7 cellular contexts compared by ENCODE assay signal in genomic region chr11:67759321-67759720, GRCh38.
DNase-seq lines count a peak whose midpoint lies in the region; TF ChIP-seq lines count a peak whose summit lies in the region.
"Not testable (repeated sequence)": the region's sequence is repeated elsewhere in the genome, so short reads cannot be mapped to it uniquely, and the experiment has no call there.

No MANE protein-coding gene starts in this region.

- H2BK120ac ChIP-seq in mesendoderm (ENCODE audit: low read depth, low read length) = peak overlapping the region; percentile 90
- not testable (repeated sequence) for H2BK120ac ChIP-seq in trophoblast cell (ENCODE audit: insufficient read depth, low read length, poor library complexity)

- not testable (repeated sequence) for H3K36me3 ChIP-seq in Caco-2 (ENCODE audit: control insufficient read depth, insufficient read depth, low read length); HUES48 (ENCODE audit: control insufficient read depth, insufficient read depth, low read length); HUES64 (ENCODE audit: insufficient read depth, low read length); hepatocyte (replicated peaks; ENCODE audit: insufficient read depth, low read depth); mesendoderm (ENCODE audit: control insufficient read depth, insufficient read depth, low read length); trophoblast cell (ENCODE audit: control insufficient read depth in 1 of 2, insufficient read depth in 2 of 2, low read length in 2 of 2)
- H3K36me3 ChIP-seq in endodermal cell (ENCODE audit: control insufficient read depth, insufficient read depth, low read length) = peaks cover 13% of the 10 kb centered on the region

- not testable (repeated sequence) for H3K79me1 ChIP-seq in mesendoderm (ENCODE audit: low read length); trophoblast cell (ENCODE audit: low read length)

- H3K4me3 Mint-ChIP-seq in Caco-2 (ENCODE audit: unreplicated experiment); endodermal cell: not testable (repeated sequence)

- POLR2A ChIA-PET in Caco-2 (lab: Charles Lee) = not testable (repeated sequence)

- H3K4me1 ChIP-seq in Caco-2 (peaks cover 50% of the 10 kb centered on the region), HUES48 (ENCODE audit: control insufficient read depth, insufficient read depth, low read length) (peaks cover 18% of the 10 kb centered on the region; the same call in 1 of the 2 replicates), HUES64 (ENCODE audit: insufficient read depth, low read length) (peaks cover 11% of the 10 kb centered on the region; the same call in 1 of the 2 replicates), endodermal cell (ENCODE audit: control insufficient read depth, insufficient read depth, low read length) (peaks cover 14% of the 10 kb centered on the region), hepatocyte (ENCODE audit: insufficient read depth) (peaks cover 12% of the 10 kb centered on the region), mesendoderm (ENCODE audit: control insufficient read depth, low read depth, low read length) (peaks cover 12% of the 10 kb centered on the region), trophoblast cell (ENCODE audit: control insufficient read depth in 1 of 2, insufficient read depth in 2 of 2, low read length in 2 of 2) (peaks cover 5 to 16% of the 10 kb centered on the region in 2 experiments)

- not testable (repeated sequence) for H2AFZ ChIP-seq in hepatocyte; trophoblast cell (ENCODE audit: insufficient read depth, low read length, poor library complexity)

- H2BK15ac ChIP-seq in mesendoderm (replicated peaks; ENCODE audit: low read depth) = not testable (repeated sequence)

- H3K79me2 ChIP-seq in hepatocyte; mesendoderm (ENCODE audit: control insufficient read depth, insufficient read depth, low read length); trophoblast cell (ENCODE audit: control insufficient read depth, insufficient read depth, low read length, poor library complexity): not testable (repeated sequence)

- H4K20me1 ChIP-seq in hepatocyte (ENCODE audit: insufficient read depth, poor library complexity, severe bottlenecking) = not testable (repeated sequence)

- peak overlapping the region; percentile 99 for H3K4ac ChIP-seq in mesendoderm (ENCODE audit: low read depth, low read length)
- H3K4ac ChIP-seq in trophoblast cell (ENCODE audit: low read depth, low read length) = not testable (repeated sequence)

- peak overlapping the region; percentile 100 for H2BK5ac ChIP-seq in mesendoderm (ENCODE audit: low read length)
- H2BK5ac ChIP-seq in trophoblast cell (ENCODE audit: low read depth, low read length, poor library complexity) = not testable (repeated sequence)

- not testable (repeated sequence) for BruUV-seq in Caco-2 (replicated peaks; lab: Mats Ljungman, UMichigan)

- not testable (repeated sequence) for H3K27me3 ChIP-seq in Caco-2 (replicated peaks; ENCODE audit: control insufficient read depth, insufficient read depth, low read length); HUES48 (ENCODE audit: control insufficient read depth, insufficient read depth, low read length); HUES64 (ENCODE audit: insufficient read depth, low read length); endodermal cell (ENCODE audit: control insufficient read depth, insufficient read depth, low read length, poor library complexity, severe bottlenecking); hepatocyte; mesendoderm (ENCODE audit: insufficient read depth, low read length, poor library complexity); trophoblast cell (ENCODE audit: insufficient read depth, low read length)

- H3K4me1 Mint-ChIP-seq in Caco-2 (ENCODE audit: low read depth, unreplicated experiment) = peaks cover 53% of the 10 kb centered on the region
- H3K4me1 Mint-ChIP-seq in endodermal cell = peaks cover 23% of the 10 kb centered on the region

- H3K9me3 Mint-ChIP-seq in Caco-2 (ENCODE audit: unreplicated experiment); endodermal cell: not testable (repeated sequence)

- peak overlapping the region; percentile 85 for H3K23ac ChIP-seq in mesendoderm (ENCODE audit: low read length)
- not testable (repeated sequence) for H3K23ac ChIP-seq in trophoblast cell (ENCODE audit: low read length)

- peak overlapping the region; percentile 71 for H2BK12ac ChIP-seq in trophoblast cell (ENCODE audit: low read length)

- peak overlapping the region; percentile 44 for H2AK5ac ChIP-seq in mesendoderm (ENCODE audit: low read length)
- not testable (repeated sequence) for H2AK5ac ChIP-seq in trophoblast cell (ENCODE audit: low read length)

- not testable (repeated sequence) for H3K36me3 Mint-ChIP-seq in Caco-2 (ENCODE audit: insufficient read depth, unreplicated experiment)
- H3K36me3 Mint-ChIP-seq in endodermal cell (ENCODE audit: low read depth) = peaks cover 16% of the 10 kb centered on the region

- peak overlapping the region; percentile 58 for H4K91ac ChIP-seq in trophoblast cell (ENCODE audit: low read depth, low read length)

- not testable (repeated sequence) for H3K27me3 Mint-ChIP-seq in Caco-2 (ENCODE audit: insufficient read depth, unreplicated experiment); endodermal cell (ENCODE audit: insufficient read depth)

- peak overlapping the region; percentile 92 for H3K56ac ChIP-seq in mesendoderm (ENCODE audit: low read length)

- not testable (repeated sequence) for H4K8ac ChIP-seq in mesendoderm (ENCODE audit: low read depth, low read length); trophoblast cell (ENCODE audit: low read depth, low read length)

- TF ChIP-seq CTCF in Caco-2 (IDR thresholded peaks at IDR 0.05; ENCODE audit: insufficient read depth in 1 of 2, low read depth in 1 of 2, low read length in 1 of 2, severe bottlenecking in 1 of 2, unreplicated experiment in 1 of 2); endodermal cell (conservative IDR thresholded peaks at IDR 0.05); hepatocyte (IDR thresholded peaks at IDR 0.05; ENCODE audit: poor library complexity): not testable (repeated sequence)

- H3K9me2 ChIP-seq in hepatocyte (replicated peaks; ENCODE audit: insufficient read depth) = not testable (repeated sequence)

- not testable (repeated sequence) for H4K12ac ChIP-seq in trophoblast cell (ENCODE audit: low read depth, low read length)

- not testable (repeated sequence) for DNase-seq in Caco-2; hepatocyte (ENCODE audit: low spot score)
- DNase-seq in endodermal cell = peak; percentile 66
- peak; percentile 57 for DNase-seq in mesendoderm
- DNase-seq in trophoblast cell = peak in 1 of 2 donors; percentile 2

- H4K5ac ChIP-seq in mesendoderm (ENCODE audit: low read length) = peak overlapping the region; percentile 81

- H3K4me2 ChIP-seq in hepatocyte; mesendoderm (ENCODE audit: low read length); trophoblast cell (ENCODE audit: low read length): not testable (repeated sequence)

- H3K9ac ChIP-seq in HUES48 (ENCODE audit: low read depth, low read length); HUES64 (ENCODE audit: low read depth, low read length); trophoblast cell (ENCODE audit: low read length): not testable (repeated sequence)
- peak overlapping the region; percentile 49 for H3K9ac ChIP-seq in endodermal cell (ENCODE audit: extremely low read depth, low read length, poor library complexity, severe bottlenecking)
- peak overlapping the region; percentile 70 for H3K9ac ChIP-seq in mesendoderm (ENCODE audit: low read length)

- CTCF ChIA-PET in Caco-2 (lab: Charles Lee) = not testable (repeated sequence)

- peak overlapping the region; percentile 81 for H3K27ac ChIP-seq in HUES48 (ENCODE audit: low read depth, low read length)
- peak overlapping the region; percentile 65; the same call in 1 of the 2 replicates for H3K27ac ChIP-seq in HUES64 (ENCODE audit: low read depth, low read length)
- peak overlapping the region; percentile 1 for H3K27ac ChIP-seq in endodermal cell (ENCODE audit: low read depth, low read length)
- peak overlapping the region; percentile 87 for H3K27ac ChIP-seq in hepatocyte
- H3K27ac ChIP-seq in mesendoderm (ENCODE audit: low read depth, low read length) = peak overlapping the region; percentile 91
- not testable (repeated sequence) for H3K27ac ChIP-seq in trophoblast cell (ENCODE audit: low read depth, low read length)

- H3K14ac ChIP-seq in trophoblast cell (ENCODE audit: low read length) = not testable (repeated sequence)

- intact Hi-C loops in Caco-2 (cut with micrococcal nuclease; ENCODE audit: unreplicated experiment) = loop anchor here (5.0 kb wide), 1 partner anchor 33 kb away; no protein-coding TSS in a partner anchor

- peak overlapping the region; percentile 93 for H3K18ac ChIP-seq in mesendoderm (ENCODE audit: low read length)
- not testable (repeated sequence) for H3K18ac ChIP-seq in trophoblast cell (ENCODE audit: low read length)

- not testable (repeated sequence) for H3K9me3 ChIP-seq in Caco-2; HUES48 (ENCODE audit: control insufficient read depth, insufficient read depth, low read length); HUES64 (ENCODE audit: insufficient read depth, low read depth, low read length); endodermal cell (ENCODE audit: control insufficient read depth, low read length); hepatocyte (ENCODE audit: low read depth); trophoblast cell (ENCODE audit: insufficient read depth, low read depth, low read length)

- peak overlapping the region; percentile 90 for H3K27ac Mint-ChIP-seq in Caco-2 (ENCODE audit: unreplicated experiment)
- H3K27ac Mint-ChIP-seq in endodermal cell = not testable (repeated sequence)

- H3K4me3 ChIP-seq in Caco-2 (ENCODE audit: low read depth, low read length); HUES48 (ENCODE audit: low read depth, low read length); HUES64 (ENCODE audit: low read length); hepatocyte; mesendoderm (ENCODE audit: low read length); trophoblast cell (ENCODE audit: low read depth, low read length): not testable (repeated sequence)
- peak overlapping the region; percentile 65 for H3K4me3 ChIP-seq in endodermal cell (ENCODE audit: low read length)

- WGBS in HUES64 = no CpG with 5 or more reads among the region's 3 CpGs
- 53% methylated on average over 1 of the region's 3 CpGs; no CpG with 5 or more reads in 1 of the 2 experiments for WGBS in endodermal cell (ENCODE audit: insufficient coverage in 1 of 2, insufficient read length in 1 of 2), 2 experiments
- WGBS in hepatocyte (ENCODE audit: low lambda C conversion rate, missing lambda C conversion rate) = 60% methylated on average over 3 of the region's 3 CpGs
- WGBS in mesendoderm (ENCODE audit: extremely low coverage, insufficient coverage, low lambda C conversion rate) = no CpG with 5 or more reads among the region's 3 CpGs
- WGBS in trophoblast cell (ENCODE audit: extremely low coverage, insufficient coverage, insufficient read length) = no CpG with 5 or more reads among the region's 3 CpGs
